1 cellular context compared by ENCODE assay signal in genomic region chr11:58923300-58923788, GRCh38.
TF ChIP-seq lines count a peak whose summit lies in the region.

No MANE protein-coding gene starts in this region.

TF ChIP-seq in H1, 55 proteins besides CTCF, POLR2A, EP300 and RAD21 (continued from another document):
- 0 out of 2 replicates have a peak, but pooled peaks have one; percentile 3 for TF ChIP-seq TAF1 (IDR thresholded peaks at IDR 0.05; ENCODE audit: low read depth, low read length)
- peak; percentile 59; the same call in 1 of the 2 replicates for TF ChIP-seq MAFK (IDR thresholded peaks at IDR 0.05; ENCODE audit: low read depth, low read length)
- peak; percentile 13 for TF ChIP-seq KDM4A (IDR thresholded peaks at IDR 0.05; ENCODE audit: low read depth, low read length, severe bottlenecking)
- TF ChIP-seq RNF2 (IDR thresholded peaks at IDR 0.05; ENCODE audit: borderline replicate concordance, low read depth, low read length, missing control alignments, poor library complexity, severe bottlenecking): no peak
- no peak for TF ChIP-seq GABPA (IDR thresholded peaks at IDR 0.05; ENCODE audit: borderline replicate concordance, insufficient read depth, low read length)
- no peak for TF ChIP-seq EGR1 (IDR thresholded peaks at IDR 0.05; ENCODE audit: borderline replicate concordance, low read depth, low read length)
- no peak for TF ChIP-seq CHD1 (IDR thresholded peaks at IDR 0.05; ENCODE audit: low read depth, low read length)
- TF ChIP-seq TEAD4 (IDR thresholded peaks at IDR 0.05; ENCODE audit: low read depth, low read length): no peak
- TF ChIP-seq USF2 (IDR thresholded peaks at IDR 0.05; ENCODE audit: low read length): no peak
- TF ChIP-seq SP1 (IDR thresholded peaks at IDR 0.05; ENCODE audit: low read depth, low read length): 0 out of 2 replicates have a peak, but pooled peaks have one; percentile 18
- no peak for TF ChIP-seq HDAC6 (IDR thresholded peaks at IDR 0.05; ENCODE audit: low read depth, low read length)
- no peak for TF ChIP-seq SP4 (IDR thresholded peaks at IDR 0.05; ENCODE audit: low read length)
- TF ChIP-seq CBX5 (IDR thresholded peaks at IDR 0.05; ENCODE audit: low read depth, low read length): no peak
TF ChIP-seq in H1: peak in this region for 5.
